ENCODE assay signal across 1 cellular context in the genomic region with DNA sequence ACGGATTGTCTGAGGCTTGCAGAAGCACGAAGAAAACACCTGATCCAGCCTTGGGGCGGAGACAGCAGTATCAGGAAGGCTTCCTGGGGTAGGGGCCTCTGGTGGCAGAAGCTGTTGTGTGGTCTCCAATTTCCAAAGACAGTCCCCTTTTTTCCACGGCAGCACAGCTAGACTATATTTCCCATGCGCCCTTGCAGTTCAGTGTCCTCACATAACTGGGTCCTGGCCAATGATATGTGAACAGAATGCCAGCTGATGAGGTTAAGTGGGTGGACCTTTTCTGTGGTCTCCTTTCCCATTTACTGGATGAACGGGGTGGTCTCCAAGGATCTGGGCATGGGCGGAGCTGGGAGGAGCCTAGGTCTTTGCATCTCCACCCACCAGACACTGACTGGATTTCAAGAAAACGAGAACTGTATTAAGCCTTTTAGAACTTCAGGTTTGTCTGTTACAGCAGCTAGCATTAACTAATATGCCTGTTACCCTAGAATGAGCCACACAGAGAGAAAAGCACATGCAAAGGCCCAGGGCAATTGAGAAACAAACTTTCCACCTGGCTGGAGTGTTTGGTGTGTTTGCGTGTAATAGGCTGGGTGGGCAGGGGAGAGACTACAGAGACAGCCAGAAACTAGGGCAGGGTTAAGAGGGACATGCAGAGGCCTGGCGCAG.
A peak's percentile ranks its signal among the peaks of the same experiment; 100 is the strongest.
TF ChIP-seq lines count a peak whose summit lies in the region.

No MANE protein-coding gene starts in this region.

TF ChIP-seq in HepG2, 621 proteins besides CTCF, POLR2A, EP300 and RAD21:
- TF ChIP-seq ZNF12 (CRISPR knock-in tag; IDR thresholded peaks at IDR 0.05) (peak; percentile 83), ZNF503 (CRISPR knock-in tag; IDR thresholded peaks at IDR 0.05) (no peak)
